In genomic region chr15:37045859-37046318, GRCh38 we compare ENCODE assay signal across 1 cellular context.
TF ChIP-seq lines count a peak whose summit lies in the region.

No MANE protein-coding gene starts in this region.

TF ChIP-seq in HepG2, 621 proteins besides CTCF, POLR2A, EP300 and RAD21:
- no peak for TF ChIP-seq ZSCAN12 (CRISPR knock-in tag; IDR thresholded peaks at IDR 0.05)
- no peak for TF ChIP-seq CENPX (CRISPR knock-in tag; IDR thresholded peaks at IDR 0.05)
- TF ChIP-seq POLR2G (IDR thresholded peaks at IDR 0.05; ENCODE audit: low read depth, low read length), result no peak
- no peak for TF ChIP-seq ZFP1 (CRISPR knock-in tag; IDR thresholded peaks at IDR 0.05)
- no peak for TF ChIP-seq NFKBIZ (CRISPR knock-in tag; IDR thresholded peaks at IDR 0.05)
- TF ChIP-seq AHDC1 (CRISPR knock-in tag; IDR thresholded peaks at IDR 0.05; ENCODE audit: borderline replicate concordance), result no peak
- TF ChIP-seq HIC2 (CRISPR knock-in tag; IDR thresholded peaks at IDR 0.05; ENCODE audit: low read depth), result no peak
- peak; percentile 35 for TF ChIP-seq ASH2L (IDR thresholded peaks at IDR 0.05; ENCODE audit: insufficient read length, low read depth, low read length)
- no peak for TF ChIP-seq ZNF329 (CRISPR knock-in tag; IDR thresholded peaks at IDR 0.05; ENCODE audit: low read depth)
- TF ChIP-seq ZEB1 (IDR thresholded peaks at IDR 0.05; ENCODE audit: insufficient replicate concordance, low read depth), result no peak
- TF ChIP-seq KMT2A (CRISPR knock-in tag; IDR thresholded peaks at IDR 0.05), result 0 out of 2 replicates have a peak, but pooled peaks have one; percentile 45
- TF ChIP-seq, protein P1, sequence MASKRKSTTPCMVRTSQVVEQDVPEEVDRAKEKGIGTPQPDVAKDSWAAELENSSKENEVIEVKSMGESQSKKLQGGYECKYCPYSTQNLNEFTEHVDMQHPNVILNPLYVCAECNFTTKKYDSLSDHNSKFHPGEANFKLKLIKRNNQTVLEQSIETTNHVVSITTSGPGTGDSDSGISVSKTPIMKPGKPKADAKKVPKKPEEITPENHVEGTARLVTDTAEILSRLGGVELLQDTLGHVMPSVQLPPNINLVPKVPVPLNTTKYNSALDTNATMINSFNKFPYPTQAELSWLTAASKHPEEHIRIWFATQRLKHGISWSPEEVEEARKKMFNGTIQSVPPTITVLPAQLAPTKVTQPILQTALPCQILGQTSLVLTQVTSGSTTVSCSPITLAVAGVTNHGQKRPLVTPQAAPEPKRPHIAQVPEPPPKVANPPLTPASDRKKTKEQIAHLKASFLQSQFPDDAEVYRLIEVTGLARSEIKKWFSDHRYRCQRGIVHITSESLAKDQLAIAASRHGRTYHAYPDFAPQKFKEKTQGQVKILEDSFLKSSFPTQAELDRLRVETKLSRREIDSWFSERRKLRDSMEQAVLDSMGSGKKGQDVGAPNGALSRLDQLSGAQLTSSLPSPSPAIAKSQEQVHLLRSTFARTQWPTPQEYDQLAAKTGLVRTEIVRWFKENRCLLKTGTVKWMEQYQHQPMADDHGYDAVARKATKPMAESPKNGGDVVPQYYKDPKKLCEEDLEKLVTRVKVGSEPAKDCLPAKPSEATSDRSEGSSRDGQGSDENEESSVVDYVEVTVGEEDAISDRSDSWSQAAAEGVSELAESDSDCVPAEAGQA (IDR thresholded peaks at IDR 0.05; ENCODE audit: low read depth), result no peak
- TF ChIP-seq, protein P1 (CRISPR knock-in tag; IDR thresholded peaks at IDR 0.05; ENCODE audit: borderline replicate concordance), result no peak
- TF ChIP-seq PHF8 (CRISPR knock-in tag; IDR thresholded peaks at IDR 0.05), result no peak
- TF ChIP-seq MEIS1 (CRISPR knock-in tag; IDR thresholded peaks at IDR 0.05; ENCODE audit: borderline replicate concordance), result no peak
- TF ChIP-seq ZNF292 (CRISPR knock-in tag; IDR thresholded peaks at IDR 0.05; ENCODE audit: borderline replicate concordance, low read depth), result peak; percentile 80; the same call in 1 of the 2 replicates
- TF ChIP-seq ZUFSP (CRISPR knock-in tag; IDR thresholded peaks at IDR 0.05; ENCODE audit: borderline replicate concordance), result no peak
- peak; percentile 64 for TF ChIP-seq FOXA3 (CRISPR knock-in tag; IDR thresholded peaks at IDR 0.05)
- TF ChIP-seq, protein P2, sequence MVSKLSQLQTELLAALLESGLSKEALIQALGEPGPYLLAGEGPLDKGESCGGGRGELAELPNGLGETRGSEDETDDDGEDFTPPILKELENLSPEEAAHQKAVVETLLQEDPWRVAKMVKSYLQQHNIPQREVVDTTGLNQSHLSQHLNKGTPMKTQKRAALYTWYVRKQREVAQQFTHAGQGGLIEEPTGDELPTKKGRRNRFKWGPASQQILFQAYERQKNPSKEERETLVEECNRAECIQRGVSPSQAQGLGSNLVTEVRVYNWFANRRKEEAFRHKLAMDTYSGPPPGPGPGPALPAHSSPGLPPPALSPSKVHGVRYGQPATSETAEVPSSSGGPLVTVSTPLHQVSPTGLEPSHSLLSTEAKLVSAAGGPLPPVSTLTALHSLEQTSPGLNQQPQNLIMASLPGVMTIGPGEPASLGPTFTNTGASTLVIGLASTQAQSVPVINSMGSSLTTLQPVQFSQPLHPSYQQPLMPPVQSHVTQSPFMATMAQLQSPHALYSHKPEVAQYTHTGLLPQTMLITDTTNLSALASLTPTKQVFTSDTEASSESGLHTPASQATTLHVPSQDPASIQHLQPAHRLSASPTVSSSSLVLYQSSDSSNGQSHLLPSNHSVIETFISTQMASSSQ (IDR thresholded peaks at IDR 0.05; ENCODE audit: low read depth), result no peak
- TF ChIP-seq, protein P2 (CRISPR knock-in tag; IDR thresholded peaks at IDR 0.05; ENCODE audit: borderline replicate concordance), result no peak
- TF ChIP-seq ZBTB49 (CRISPR knock-in tag; IDR thresholded peaks at IDR 0.05; ENCODE audit: borderline replicate concordance), result no peak
- no peak for TF ChIP-seq ZNF30 (CRISPR knock-in tag; IDR thresholded peaks at IDR 0.05)
- TF ChIP-seq ZNF891 (CRISPR knock-in tag; IDR thresholded peaks at IDR 0.05), result no peak
- TF ChIP-seq, protein P3, sequence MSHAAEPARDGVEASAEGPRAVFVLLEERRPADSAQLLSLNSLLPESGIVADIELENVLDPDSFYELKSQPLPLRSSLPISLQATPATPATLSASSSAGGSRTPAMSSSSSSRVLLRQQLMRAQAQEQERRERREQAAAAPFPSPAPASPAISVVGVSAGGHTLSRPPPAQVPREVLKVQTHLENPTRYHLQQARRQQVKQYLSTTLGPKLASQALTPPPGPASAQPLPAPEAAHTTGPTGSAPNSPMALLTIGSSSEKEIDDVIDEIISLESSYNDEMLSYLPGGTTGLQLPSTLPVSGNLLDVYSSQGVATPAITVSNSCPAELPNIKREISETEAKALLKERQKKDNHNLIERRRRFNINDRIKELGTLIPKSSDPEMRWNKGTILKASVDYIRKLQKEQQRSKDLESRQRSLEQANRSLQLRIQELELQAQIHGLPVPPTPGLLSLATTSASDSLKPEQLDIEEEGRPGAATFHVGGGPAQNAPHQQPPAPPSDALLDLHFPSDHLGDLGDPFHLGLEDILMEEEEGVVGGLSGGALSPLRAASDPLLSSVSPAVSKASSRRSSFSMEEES (CRISPR knock-in tag; IDR thresholded peaks at IDR 0.05), result no peak
- TF ChIP-seq PITX1 (CRISPR knock-in tag; IDR thresholded peaks at IDR 0.05), result peak; percentile 86
- TF ChIP-seq SYNCRIP (IDR thresholded peaks at IDR 0.05; ENCODE audit: insufficient read depth, low read depth, low read length), result no peak
- no peak for TF ChIP-seq ZNF546 (CRISPR knock-in tag; conservative IDR thresholded peaks at IDR 0.05)
- no peak for TF ChIP-seq FOXA1 (IDR thresholded peaks at IDR 0.05)
- 0 out of 2 replicates have a peak, but pooled peaks have one; percentile 48 for TF ChIP-seq FOXA1 (CRISPR knock-in tag; IDR thresholded peaks at IDR 0.05)
- TF ChIP-seq TBX2 (CRISPR knock-in tag; IDR thresholded peaks at IDR 0.05; ENCODE audit: borderline replicate concordance), result 0 out of 2 replicates have a peak, but pooled peaks have one; percentile 22
- no peak for TF ChIP-seq SMAD3 (CRISPR knock-in tag; IDR thresholded peaks at IDR 0.05)
- TF ChIP-seq ZNF205 (CRISPR knock-in tag; IDR thresholded peaks at IDR 0.05), result no peak
